ENCODE assay signal across 7 cellular contexts in the genomic region with DNA sequence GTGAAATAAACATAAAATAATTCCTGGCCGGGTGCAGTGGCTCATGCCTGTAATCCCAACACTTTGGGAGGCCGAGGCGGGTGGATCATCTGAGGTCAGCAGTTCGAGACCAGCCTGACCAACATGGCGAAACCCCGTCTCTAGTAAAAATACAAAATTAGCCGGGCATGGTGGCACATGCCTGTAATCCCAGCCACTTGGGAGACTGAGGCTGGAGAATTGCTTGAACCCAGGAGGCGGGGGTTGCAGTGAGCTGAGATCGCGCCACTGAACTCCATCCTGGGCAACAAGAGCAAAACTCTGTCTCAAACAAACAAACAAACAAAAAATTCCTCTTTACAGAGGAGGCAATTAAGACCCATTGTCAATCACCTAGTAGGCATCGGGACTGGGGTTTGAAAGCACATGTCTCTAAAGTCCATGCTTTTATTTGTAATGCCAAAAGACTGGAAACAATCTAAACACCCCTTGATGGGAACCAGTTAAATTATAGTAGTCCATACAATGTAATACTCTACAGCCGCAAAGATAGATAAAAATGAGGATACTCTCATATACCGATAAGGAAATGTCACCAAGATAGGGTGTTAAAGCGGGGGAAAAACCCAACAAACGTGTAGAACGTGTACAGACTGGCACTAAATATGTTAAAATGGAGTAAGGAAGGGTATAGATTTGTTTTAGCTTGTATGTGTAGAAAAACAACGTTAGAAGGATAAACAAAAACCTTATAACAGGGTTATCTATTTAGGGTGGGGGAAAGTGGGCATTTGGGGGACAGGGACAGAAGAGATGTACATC. TPM values are rescaled to one million over a fixed set of nuclear protein-coding genes. Genes with fewer than 3 reads are reported as not detected.
A peak's percentile ranks its signal among the peaks of the same experiment; 100 is the strongest.
DNase-seq lines count a peak whose midpoint lies in the region; ATAC-seq and TF ChIP-seq lines count a peak whose summit lies in the region.
"Not testable (repeated sequence)": the region's sequence is repeated elsewhere in the genome, so short reads cannot be mapped to it uniquely, and the experiment has no call there.

No MANE protein-coding gene starts in this region.

- not testable (repeated sequence) for H3K4me3 Mint-ChIP-seq in GM23338
- peak overlapping the region; percentile 87 to 92 for H3K4me3 Mint-ChIP-seq in activated T-cell treated with anti-CD3 and anti-CD28 coated beads, Interleukin-2, amount 50 U/mL, for 72 hours
- peak overlapping the region; percentile 94 for H3K4me3 Mint-ChIP-seq in natural killer cell treated with Interleukin-12 subunit alpha and Interleukin-12 subunit beta and Interleukin-15 and Interleukin-18, amount 100 ng/mL, for 72 hours
- H3K4me3 Mint-ChIP-seq in stimulated activated naive CD8-positive, alpha-beta T cell treated with anti-CD3 and anti-CD28 coated beads, Interleukin-15, amount 100 ng/mL, for 72 hours = peak overlapping the region; percentile 64 to 90

- not testable (repeated sequence) for DNase-seq in GM23338 (ENCODE audit: low spot score); Peyer's patch; activated T-cell treated with anti-CD3 and anti-CD28 coated beads, Interleukin-2, amount 50 U/mL, for 72 hours; right cardiac atrium; natural killer cell treated with Interleukin-12 subunit alpha and Interleukin-12 subunit beta and Interleukin-15 and Interleukin-18, amount 100 ng/mL, for 72 hours (ENCODE audit: low spot score); stimulated activated naive CD8-positive, alpha-beta T cell treated with anti-CD3 and anti-CD28 coated beads, Interleukin-15, amount 100 ng/mL, for 72 hours

- not testable (repeated sequence) for H3K4me2 ChIP-seq in GM23338

- H3K9me2 ChIP-seq in GM23338 (ENCODE audit: insufficient read depth) = not testable (repeated sequence)

- not testable (repeated sequence) for H3K4me3 ChIP-seq in GM23338
- peak overlapping the region in 3 of 4 donors; percentile 23 to 39 (median 31) for H3K4me3 ChIP-seq in Peyer's patch
- H3K4me3 ChIP-seq in right cardiac atrium (ENCODE audit: low read length) = peak overlapping the region; percentile 51

- not testable (repeated sequence) for H3K9me3 Mint-ChIP-seq in GM23338; activated T-cell treated with anti-CD3 and anti-CD28 coated beads, Interleukin-2, amount 50 U/mL, for 72 hours; natural killer cell treated with Interleukin-12 subunit alpha and Interleukin-12 subunit beta and Interleukin-15 and Interleukin-18, amount 100 ng/mL, for 72 hours; stimulated activated naive CD8-positive, alpha-beta T cell treated with anti-CD3 and anti-CD28 coated beads, Interleukin-15, amount 100 ng/mL, for 72 hours

- intact Hi-C loops in right cardiac atrium (cut with DNase I) = not testable (repeated sequence)

- H3K27ac Mint-ChIP-seq in GM23338 = peak overlapping the region; percentile 44
- peak overlapping the region; percentile 96 for H3K27ac Mint-ChIP-seq in activated T-cell treated with anti-CD3 and anti-CD28 coated beads, Interleukin-2, amount 50 U/mL, for 72 hours
- peak overlapping the region; percentile 99 to 100 for H3K27ac Mint-ChIP-seq in natural killer cell treated with Interleukin-12 subunit alpha and Interleukin-12 subunit beta and Interleukin-15 and Interleukin-18, amount 100 ng/mL, for 72 hours
- H3K27ac Mint-ChIP-seq in stimulated activated naive CD8-positive, alpha-beta T cell treated with anti-CD3 and anti-CD28 coated beads, Interleukin-15, amount 100 ng/mL, for 72 hours = peak overlapping the region; percentile 83 to 93

- H3K4me1 ChIP-seq in GM23338 (ENCODE audit: insufficient read depth) (peaks cover 35% of the 10 kb centered on the region), Peyer's patch (peaks cover 0 to 31% (median 10%) of the 10 kb centered on the region in 4 donors)
- H3K4me1 ChIP-seq in right cardiac atrium (ENCODE audit: control insufficient read depth, insufficient read depth, low read length) = not testable (repeated sequence)

- not testable (repeated sequence) for H3F3A ChIP-seq in GM23338 (replicated peaks; ENCODE audit: low read depth)

- peaks cover 39% of the 10 kb centered on the region for H3K4me1 Mint-ChIP-seq in GM23338
- H3K4me1 Mint-ChIP-seq in activated T-cell treated with anti-CD3 and anti-CD28 coated beads, Interleukin-2, amount 50 U/mL, for 72 hours (ENCODE audit: low read depth) = peaks cover 93% of the 10 kb centered on the region
- peaks cover 60 to 65% of the 10 kb centered on the region in 2 donors for H3K4me1 Mint-ChIP-seq in natural killer cell treated with Interleukin-12 subunit alpha and Interleukin-12 subunit beta and Interleukin-15 and Interleukin-18, amount 100 ng/mL, for 72 hours (ENCODE audit: low read depth in 2 of 2)
- peaks cover 89% of the 10 kb centered on the region for H3K4me1 Mint-ChIP-seq in stimulated activated naive CD8-positive, alpha-beta T cell treated with anti-CD3 and anti-CD28 coated beads, Interleukin-15, amount 100 ng/mL, for 72 hours

- H2AFZ ChIP-seq in GM23338 = 0 out of 2 replicates have a peak overlapping the region, but pooled peaks have one; percentile 11

- H3K36me3 Mint-ChIP-seq in GM23338 (ENCODE audit: low read depth); activated T-cell treated with anti-CD3 and anti-CD28 coated beads, Interleukin-2, amount 50 U/mL, for 72 hours (ENCODE audit: insufficient read depth in 2 of 2); natural killer cell treated with Interleukin-12 subunit alpha and Interleukin-12 subunit beta and Interleukin-15 and Interleukin-18, amount 100 ng/mL, for 72 hours: not testable (repeated sequence)

- not testable (repeated sequence) for TF ChIP-seq CTCF in GM23338 (conservative IDR thresholded peaks at IDR 0.05; ENCODE audit: low read depth in 2 of 2); Peyer's patch (IDR thresholded peaks at IDR 0.05)

- not testable (repeated sequence) for ATAC-seq in GM23338; activated T-cell treated with anti-CD3 and anti-CD28 coated beads, Interleukin-2, amount 50 U/mL, for 72 hours (replicated peaks in 1 of 2); right cardiac atrium; stimulated activated naive CD8-positive, alpha-beta T cell treated with anti-CD3 and anti-CD28 coated beads, Interleukin-15, amount 100 ng/mL, for 72 hours
- ATAC-seq in natural killer cell treated with Interleukin-12 subunit alpha and Interleukin-12 subunit beta and Interleukin-15 and Interleukin-18, amount 100 ng/mL, for 72 hours = peak; percentile 56 to 58

- not testable (repeated sequence) for H3K36me3 ChIP-seq in GM23338 (ENCODE audit: insufficient read depth); Peyer's patch

- H3K27ac ChIP-seq in GM23338 (ENCODE audit: low read depth) (peak overlapping the region; percentile 13; the same call in 1 of the 2 replicates), Peyer's patch (peak overlapping the region; percentile 86 to 90 (median 89)), cingulate gyrus (ENCODE audit: low read depth, low read length) (peak overlapping the region; percentile 99)
- H3K27ac ChIP-seq in right cardiac atrium (ENCODE audit: low read length) = not testable (repeated sequence)

- 70% methylated on average over 17 of the region's 17 CpGs for whole genome bisulfite sequencing in right cardiac atrium

- TF ChIP-seq POLR2A in Peyer's patch (IDR thresholded peaks at IDR 0.05) = not testable (repeated sequence)

- not testable (repeated sequence) for H3K27me3 ChIP-seq in GM23338 (ENCODE audit: insufficient read depth); Peyer's patch; right cardiac atrium (ENCODE audit: control insufficient read depth, insufficient read depth)

- H3K9me3 ChIP-seq in Peyer's patch; right cardiac atrium (ENCODE audit: control insufficient read depth, low read length): not testable (repeated sequence)

- not testable (repeated sequence) for H3K27me3 Mint-ChIP-seq in GM23338 (ENCODE audit: insufficient read depth, low read depth, poor library complexity); activated T-cell treated with anti-CD3 and anti-CD28 coated beads, Interleukin-2, amount 50 U/mL, for 72 hours (ENCODE audit: low read depth); natural killer cell treated with Interleukin-12 subunit alpha and Interleukin-12 subunit beta and Interleukin-15 and Interleukin-18, amount 100 ng/mL, for 72 hours; stimulated activated naive CD8-positive, alpha-beta T cell treated with anti-CD3 and anti-CD28 coated beads, Interleukin-15, amount 100 ng/mL, for 72 hours

- not testable (repeated sequence) for H4K20me1 ChIP-seq in GM23338 (replicated peaks; ENCODE audit: insufficient read depth)

- H3K79me2 ChIP-seq in GM23338 (replicated peaks; ENCODE audit: insufficient read depth) = not testable (repeated sequence)

RNA-seq across cellular contexts. Expression of a gene that starts 44.3 kb away (rescaled TPM):
- total RNA-seq in GM23338 (2014; rRNA removed; shearing (Covaris generic)) = 212 and 254 TPM in 2 replicates
- 393 and 400 TPM in 2 replicates for polyA plus RNA-seq in GM23338 (2016; fragmentation: Nextera tagmentation; extraction: Ambion mirVana)
- 100 to 1,000 TPM; 129 to 152 (median 134) TPM for total RNA-seq in Peyer's patch
- total RNA-seq in activated T-cell treated with anti-CD3 and anti-CD28 coated beads, Interleukin-2, amount 50 U/mL, for 72 hours = 100 to 1,000 TPM; 270 to 291 TPM
- 100 to 1,000 TPM; 233 to 259 (median 239) TPM for total RNA-seq in right cardiac atrium
- polyA plus RNA-seq in right cardiac atrium = 280 TPM
- total RNA-seq in natural killer cell treated with Interleukin-12 subunit alpha and Interleukin-12 subunit beta and Interleukin-15 and Interleukin-18, amount 100 ng/mL, for 72 hours = 100 to 1,000 TPM; 357 to 363 TPM

RNA-seq across cellular contexts. Expression of a gene that starts 59.3 kb away (rescaled TPM):
- total RNA-seq in GM23338 (2014; rRNA removed; shearing (Covaris generic)) = 6.9 and 12.7 TPM in 2 replicates
- polyA plus RNA-seq in GM23338 (2016; fragmentation: Nextera tagmentation; extraction: Ambion mirVana) = 3.4 and 4.3 TPM in 2 replicates
- total RNA-seq in Peyer's patch = 10 to 100 TPM; 10.3 to 18.7 (median 14.0) TPM
- total RNA-seq in activated T-cell treated with anti-CD3 and anti-CD28 coated beads, Interleukin-2, amount 50 U/mL, for 72 hours = 10 to 100 TPM; 28.0 to 29.3 TPM
- total RNA-seq in right cardiac atrium = 10 to 100 TPM; 12.5 to 14.4 (median 13.4) TPM
- 4.1 TPM for polyA plus RNA-seq in right cardiac atrium
- total RNA-seq in natural killer cell treated with Interleukin-12 subunit alpha and Interleukin-12 subunit beta and Interleukin-15 and Interleukin-18, amount 100 ng/mL, for 72 hours = 10 to 100 TPM; 24.3 to 26.1 TPM

Comparison
In these comparisons a context has a peak if more than half of its experiments do, and no peak if none do; other contexts are left out.
1. H3K27ac Mint-ChIP-seq: peak in every context shown above with its lines; median percentile 100 in natural killer cell treated with Interleukin-12 subunit alpha and Interleukin-12 subunit beta and Interleukin-15 and Interleukin-18, amount 100 ng/mL, for 72 hours; 96 in activated T-cell treated with anti-CD3 and anti-CD28 coated beads, Interleukin-2, amount 50 U/mL, for 72 hours; 88 in stimulated activated naive CD8-positive, alpha-beta T cell treated with anti-CD3 and anti-CD28 coated beads, Interleukin-15, amount 100 ng/mL, for 72 hours; 44 in GM23338.